30 cellular contexts compared by ENCODE assay signal in genomic region chr9:15139467-15139866, GRCh38.
A peak's percentile ranks its signal among the peaks of the same experiment; 100 is the strongest.
DNase-seq lines count a peak whose midpoint lies in the region; ATAC-seq and TF ChIP-seq lines count a peak whose summit lies in the region.
"Had no signal": no experiment of that assay in that cellular context is flagged by ENCODE, and none has a peak within 500 bp of the region (broad histone marks: within the 10 kb centered on the region; RNA-seq: fewer than 3 reads in every experiment).

No MANE protein-coding gene starts in this region.

- H3K9me3 Mint-ChIP-seq in neural progenitor cell: peaks cover 5% of the 10 kb centered on the region
- H3K9me3 Mint-ChIP-seq: activated CD4-positive, alpha-beta memory T cell treated with anti-CD3 and anti-CD28 coated beads for 36 hours; activated naive CD4-positive, alpha-beta T cell treated with anti-CD3 and anti-CD28 coated beads, Interleukin-2, amount 10 ng/mL, durations not matched to agents 7 days and 5 days; immature natural killer cell; stimulated activated naive CD8-positive, alpha-beta T cell treated with anti-CD3 and anti-CD28 coated beads, Interleukin-15, Interleukin-2, amounts not matched to agents 100 ng/mL and 50 ng/mL, for 24 hours had no signal

- H3K27me3 ChIP-seq in BLaER1 treated with 17β-estradiol and CSF1 and Interleukin-3, amounts not matched to agents 10 nM and 100 nM: no peaks in the 10 kb centered on the region
- no peaks in the 10 kb centered on the region for H3K27me3 ChIP-seq in neural progenitor cell
- H3K27me3 ChIP-seq: adrenal gland, body of pancreas, esophagus squamous epithelium, gastrocnemius medialis, vagina had no signal

- H2AFZ ChIP-seq in neural progenitor cell (replicated peaks): peak overlapping the region; percentile 69
- H2AFZ ChIP-seq: parathyroid adenoma had no signal

- no peak overlapping the region for H3K9ac ChIP-seq in BLaER1 treated with 17β-estradiol and CSF1 and Interleukin-3, amounts not matched to agents 10 nM and 100 nM
- H3K9ac ChIP-seq in SK-N-MC (ENCODE audit: insufficient read length) (peak overlapping the region; percentile 58), neural progenitor cell (no peak overlapping the region)
- H3K9ac ChIP-seq: parathyroid adenoma had no signal

- H3K4me2 ChIP-seq in BLaER1 treated with 17β-estradiol and CSF1 and Interleukin-3, amounts not matched to agents 10 nM and 100 nM: peak overlapping the region; percentile 13 to 70 (median 51); a peak in 19 of 22 replicates
- H3K4me2 ChIP-seq in neural progenitor cell: no peak overlapping the region

- peaks cover 6% of the 10 kb centered on the region for H3K27me3 Mint-ChIP-seq in neural progenitor cell (ENCODE audit: insufficient read depth, low read depth)

- DNase-seq in SK-N-MC (ENCODE audit: low read depth, low spot score): no peak
- DNase-seq in fibroblast of peridontal ligament (ENCODE audit: extremely low read depth): peak; percentile 9
- peak; percentile 50 for DNase-seq in neural progenitor cell (ENCODE audit: low spot score)
- no peak for DNase-seq in activated naive CD4-positive, alpha-beta T cell treated with Interleukin-2 at 50 U/mL for 16 hours
- no peak for DNase-seq in stimulated activated CD8-positive, alpha-beta memory T cell treated with anti-CD3 and anti-CD28 coated beads, Interleukin-4, amount 100 ng/mL, for 48 hours
- DNase-seq in NCI-H187 treated with DMSO at 0.1 percent for 48 hours (lab: John Stamatoyannopoulos, UW): no peak
- DNase-seq: ACHN; activated CD4-positive, alpha-beta memory T cell treated with anti-CD3 and anti-CD28 coated beads for 36 hours; activated naive CD4-positive, alpha-beta T cell treated with anti-CD3 and anti-CD28 coated beads, Interleukin-2, amount 10 ng/mL, durations not matched to agents 7 days and 5 days; adrenal gland; body of pancreas; C1 segment of cervical spinal cord; DMS53; esophagus squamous epithelium; gastrocnemius medialis; H7; immature natural killer cell; IMR-90; left cardiac atrium; NCI-H1048; nephron progenitor cell; small intestine; T1000 had no signal

- H3K27ac Mint-ChIP-seq in neural progenitor cell: peak overlapping the region; percentile 13
- H3K27ac Mint-ChIP-seq: activated CD4-positive, alpha-beta memory T cell treated with anti-CD3 and anti-CD28 coated beads for 36 hours; activated naive CD4-positive, alpha-beta T cell treated with anti-CD3 and anti-CD28 coated beads, Interleukin-2, amount 10 ng/mL, durations not matched to agents 7 days and 5 days; immature natural killer cell; nephron progenitor cell; stimulated activated naive CD8-positive, alpha-beta T cell treated with anti-CD3 and anti-CD28 coated beads, Interleukin-15, Interleukin-2, amounts not matched to agents 100 ng/mL and 50 ng/mL, for 24 hours had no signal

- H3K4me1 ChIP-seq in BLaER1 treated with 17β-estradiol and CSF1 and Interleukin-3, amounts not matched to agents 10 nM and 100 nM: peaks cover 0 to 14% (median 10%) of the 10 kb centered on the region in 10 experiments; a peak in 15 of 20 replicates
- no peaks in the 10 kb centered on the region for H3K4me1 ChIP-seq in neural progenitor cell
- H3K4me1 ChIP-seq: body of pancreas, parathyroid adenoma, vagina had no signal

- TF ChIP-seq CTCF in neural progenitor cell (IDR thresholded peaks at IDR 0.05): no peak

- H3K4me3 Mint-ChIP-seq in neural progenitor cell: no peak overlapping the region
- H3K4me3 Mint-ChIP-seq: activated CD4-positive, alpha-beta memory T cell treated with anti-CD3 and anti-CD28 coated beads for 36 hours; activated naive CD4-positive, alpha-beta T cell treated with anti-CD3 and anti-CD28 coated beads, Interleukin-2, amount 10 ng/mL, durations not matched to agents 7 days and 5 days; immature natural killer cell; nephron progenitor cell; stimulated activated naive CD8-positive, alpha-beta T cell treated with anti-CD3 and anti-CD28 coated beads, Interleukin-15, Interleukin-2, amounts not matched to agents 100 ng/mL and 50 ng/mL, for 24 hours had no signal

- no peaks in the 10 kb centered on the region for H4K20me1 ChIP-seq in BLaER1 treated with 17β-estradiol and CSF1 and Interleukin-3, amounts not matched to agents 10 nM and 100 nM
- no peaks in the 10 kb centered on the region for H4K20me1 ChIP-seq in neural progenitor cell (ENCODE audit: low read depth)

- no peaks in the 10 kb centered on the region for H3K79me2 ChIP-seq in neural progenitor cell (ENCODE audit: low read depth)
- H3K79me2 ChIP-seq: parathyroid adenoma had no signal

- H3K36me3 ChIP-seq in BLaER1 treated with 17β-estradiol and CSF1 and Interleukin-3, amounts not matched to agents 10 nM and 100 nM: no peaks in the 10 kb centered on the region
- H3K36me3 ChIP-seq in SK-N-MC (ENCODE audit: insufficient read depth, low read length) (no peaks in the 10 kb centered on the region), neural progenitor cell (no peaks in the 10 kb centered on the region)
- H3K36me3 ChIP-seq: adrenal gland, esophagus squamous epithelium, gastrocnemius medialis, vagina had no signal

- H3K27ac ChIP-seq in BLaER1 treated with 17β-estradiol and CSF1 and Interleukin-3, amounts not matched to agents 10 nM and 100 nM: no peak overlapping the region
- H3K27ac ChIP-seq in SK-N-MC (peak overlapping the region; percentile 63; the same call in 1 of the 2 replicates), neural progenitor cell (no peak overlapping the region)
- H3K27ac ChIP-seq: adrenal gland, body of pancreas, esophagus squamous epithelium, gastrocnemius medialis, parathyroid adenoma, vagina had no signal

- H3K36me3 Mint-ChIP-seq in neural progenitor cell: no peaks in the 10 kb centered on the region
- H3K36me3 Mint-ChIP-seq: activated CD4-positive, alpha-beta memory T cell treated with anti-CD3 and anti-CD28 coated beads for 36 hours; activated naive CD4-positive, alpha-beta T cell treated with anti-CD3 and anti-CD28 coated beads, Interleukin-2, amount 10 ng/mL, durations not matched to agents 7 days and 5 days; immature natural killer cell had no signal

- no peak for ATAC-seq in HG03280 (IDR thresholded peaks at IDR 0.05; ENCODE audit: unreplicated experiment)
- ATAC-seq: activated CD4-positive, CD25-positive, alpha-beta regulatory T cell treated with anti-CD3 and anti-CD28 coated beads, Interleukin-2, amount 50 U/mL, for 24 hours; body of pancreas; gastrocnemius medialis; left cardiac atrium had no signal

- H3F3A ChIP-seq in neural progenitor cell (ENCODE audit: low read depth): no peaks in the 10 kb centered on the region

- no peak overlapping the region for H3K4me3 ChIP-seq in BLaER1 treated with 17β-estradiol and CSF1 and Interleukin-3, amounts not matched to agents 10 nM and 100 nM
- no peak overlapping the region for H3K4me3 ChIP-seq in SK-N-MC
- no peak overlapping the region for H3K4me3 ChIP-seq in neural progenitor cell
- H3K4me3 ChIP-seq: adrenal gland, body of pancreas, esophagus squamous epithelium, gastrocnemius medialis, lung, vagina had no signal

- H3K9me3 ChIP-seq in BLaER1 treated with 17β-estradiol and CSF1 and Interleukin-3, amounts not matched to agents 10 nM and 100 nM (replicated peaks in 1 of 11): no peaks in the 10 kb centered on the region
- H3K9me3 ChIP-seq in SK-N-MC (ENCODE audit: low read depth, low read length): no peaks in the 10 kb centered on the region
- no peaks in the 10 kb centered on the region for H3K9me3 ChIP-seq in neural progenitor cell (ENCODE audit: low read depth)
- H3K9me3 ChIP-seq: adrenal gland, body of pancreas, esophagus squamous epithelium, gastrocnemius medialis, vagina had no signal

- peaks cover 16% of the 10 kb centered on the region for H3K4me1 Mint-ChIP-seq in neural progenitor cell

Comparison
In these comparisons a context has a peak if more than half of its experiments do, and no peak if none do; other contexts are left out.
1. DNase-seq: peak in fibroblast of peridontal ligament (single experiment) and neural progenitor cell (single experiment); none in SK-N-MC (single experiment), activated naive CD4-positive, alpha-beta T cell treated with Interleukin-2 at 50 U/mL for 16 hours (single experiment), stimulated activated CD8-positive, alpha-beta memory T cell treated with anti-CD3 and anti-CD28 coated beads, Interleukin-4, amount 100 ng/mL, for 48 hours (single experiment) and NCI-H187 treated with DMSO at 0.1 percent for 48 hours (single experiment).